ENCODE assay signal across 10 cellular contexts in the genomic region with DNA sequence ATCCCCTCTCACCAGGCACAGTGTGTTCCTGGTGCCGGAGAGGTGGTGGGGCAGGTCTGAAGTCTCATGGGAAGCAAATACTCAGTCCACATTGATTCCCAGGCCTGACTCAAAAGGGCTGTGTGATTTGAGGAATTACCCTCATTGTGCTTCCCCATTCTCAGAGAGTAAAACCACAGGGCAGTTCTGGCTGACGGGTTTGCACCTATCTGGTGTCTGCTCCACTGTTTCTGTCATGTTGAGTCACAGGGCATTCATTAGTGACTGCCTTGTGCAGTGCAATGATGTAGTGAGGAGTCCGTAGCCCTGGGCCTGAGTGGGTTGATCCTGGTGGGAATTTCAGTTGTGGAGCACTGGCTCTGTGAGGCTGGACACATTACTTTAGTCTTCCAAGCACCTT.
DNase-seq lines count a peak whose midpoint lies in the region; ATAC-seq, FAIRE-seq and TF ChIP-seq lines count a peak whose summit lies in the region.
"Had no signal": no experiment of that assay in that cellular context is flagged by ENCODE, and none has a peak within 500 bp of the region (broad histone marks: within the 10 kb centered on the region; RNA-seq: fewer than 3 reads in every experiment).

No MANE protein-coding gene starts in this region.

- H3K36me3 ChIP-seq in right lobe of liver (no peaks in the 10 kb centered on the region), HepG2 (replicated peaks in 1 of 2; ENCODE audit: control insufficient read depth in 1 of 2, insufficient read depth in 2 of 2, low read length in 2 of 2) (no peaks in the 10 kb centered on the region), upper lobe of right lung (no peaks in the 10 kb centered on the region), Karpas-422 (ENCODE audit: insufficient read depth, low read length) (no peaks in the 10 kb centered on the region)

- DNase-seq in right lobe of liver (no peak), HepG2 (ENCODE audit: low spot score) (no peak), SKM-1 treated with dmso at 0.1 percent for 144 hours (lab: John Stamatoyannopoulos, UW; ENCODE audit: unreplicated experiment) (peak; percentile 87), upper lobe of right lung (no peak), Karpas-422 (no peak), NCI-H524 treated with DMSO at 0.1 percent for 48 hours (lab: John Stamatoyannopoulos, UW) (no peak), NCI-H446 (lab: John Stamatoyannopoulos, UW) (no peak)

- no peak for TF ChIP-seq EP300 in HepG2 (IDR thresholded peaks at IDR 0.05; ENCODE audit: low read depth in 2 of 2, low read length in 2 of 2)
- TF ChIP-seq EP300 in HepG2 (CRISPR knock-in tag; IDR thresholded peaks at IDR 0.05; ENCODE audit: borderline replicate concordance) = no peak

- H3K4me1 ChIP-seq in right lobe of liver = no peaks in the 10 kb centered on the region
- H3K4me1 ChIP-seq in HepG2 (ENCODE audit: insufficient read depth, low read length) = no peaks in the 10 kb centered on the region
- no peaks in the 10 kb centered on the region for H3K4me1 ChIP-seq in upper lobe of right lung
- H3K4me1 ChIP-seq in Karpas-422 (ENCODE audit: low read length) = 0 out of 2 replicates have a peak, but pooled peaks cover 3% of the 10 kb centered on the region

- H3K27ac ChIP-seq in right lobe of liver (no peak overlapping the region), HepG2 (ENCODE audit: extremely low read length, insufficient read depth, low read length) (no peak overlapping the region), upper lobe of right lung (no peak overlapping the region), Karpas-422 (ENCODE audit: low read length) (no peak overlapping the region)

- H3K79me2 ChIP-seq in HepG2 (ENCODE audit: insufficient read depth, low read length) (no peaks in the 10 kb centered on the region), Karpas-422 (ENCODE audit: low read length) (no peaks in the 10 kb centered on the region)

- TF ChIP-seq CTCF in right lobe of liver (IDR thresholded peaks at IDR 0.05) = no peak
- TF ChIP-seq CTCF in HepG2 (CRISPR knock-in tag; IDR thresholded peaks at IDR 0.05) = no peak
- TF ChIP-seq CTCF in upper lobe of right lung (IDR thresholded peaks at IDR 0.05) = no peak

- no peak for FAIRE-seq in HepG2 (lab: Jason Lieb, UNC)
- FAIRE-seq: frontal cortex, K562 had no signal

- H3K27me3 ChIP-seq in right lobe of liver (no peaks in the 10 kb centered on the region), HepG2 (ENCODE audit: control insufficient read depth in 1 of 2, insufficient read depth in 2 of 2, low read length in 2 of 2) (peaks cover 0 to 3% of the 10 kb centered on the region in 2 experiments; a peak in 1 of 5 replicates), upper lobe of right lung (no peaks in the 10 kb centered on the region), Karpas-422 (ENCODE audit: low read length) (no peaks in the 10 kb centered on the region)

- 63% methylated on average over 2 of the region's 3 CpGs for WGBS in right lobe of liver (ENCODE audit: insufficient coverage, low coverage, low lambda C conversion rate, missing lambda C conversion rate)
- 11% methylated on average over 2 of the region's 3 CpGs for WGBS in HepG2 (ENCODE audit: low lambda C conversion rate)

- TF ChIP-seq RAD21 in HepG2 (CRISPR knock-in tag; IDR thresholded peaks at IDR 0.05) = no peak

- H3K9me2 ChIP-seq in Karpas-422 (replicated peaks; ENCODE audit: insufficient read depth, low read length) = no peaks in the 10 kb centered on the region

- POLR2A ChIA-PET in HepG2 (lab: Yijun Ruan, JAX) = no interaction called here

- peak; percentile 36 to 70 (median 50) for ATAC-seq in right lobe of liver
- no peak for ATAC-seq in HepG2
- ATAC-seq in HG03039 (IDR thresholded peaks at IDR 0.05; ENCODE audit: unreplicated experiment) = peak; percentile 91
- ATAC-seq in upper lobe of right lung = peak; percentile 90
- ATAC-seq: K562 had no signal

- H3K9me3 ChIP-seq in right lobe of liver (no peaks in the 10 kb centered on the region), HepG2 (ENCODE audit: low read length) (no peaks in the 10 kb centered on the region), upper lobe of right lung (no peaks in the 10 kb centered on the region), Karpas-422 (ENCODE audit: low read length) (no peaks in the 10 kb centered on the region)

- H4K20me1 ChIP-seq in HepG2 (ENCODE audit: insufficient read depth, low read length) (no peaks in the 10 kb centered on the region), Karpas-422 (ENCODE audit: insufficient read depth, low read depth, low read length) (no peaks in the 10 kb centered on the region)

- H3K4me2 ChIP-seq in HepG2 (ENCODE audit: low read depth, low read length) = no peak overlapping the region
- H3K4me2 ChIP-seq in Karpas-422 (ENCODE audit: low read depth, low read length, poor library complexity, severe bottlenecking) = no peak overlapping the region

- H3K9ac ChIP-seq in HepG2 (ENCODE audit: insufficient read depth, low read depth, low read length) (no peak overlapping the region), Karpas-422 (ENCODE audit: low read length) (no peak overlapping the region)

- intact Hi-C loops in right lobe of liver (cut with DNase I) (no loop called here), HepG2 (cut with micrococcal nuclease; ENCODE audit: unreplicated experiment) (no loop called here), upper lobe of right lung (cut with DNase I) (no loop called here)

- CTCF ChIA-PET in HepG2 (lab: Yijun Ruan, JAX; ENCODE audit: low intra/inter-chr PET ratio, low total read pairs) = no interaction called here

- in situ Hi-C loops in HepG2 (cut with HindIII; ENCODE audit: extremely low pct_ligation_motif_present, low pct_unique_long_range_greater_than_20kb) = no loop called here

- TF ChIP-seq POLR2A in right lobe of liver (IDR thresholded peaks at IDR 0.05) = no peak
- TF ChIP-seq POLR2A in HepG2 (IDR thresholded peaks at IDR 0.05; ENCODE audit: insufficient read depth in 1 of 2, low read depth in 2 of 2, low read length in 2 of 2) = no peak

- no peak overlapping the region for H2AFZ ChIP-seq in HepG2 (ENCODE audit: low read length)
- H2AFZ ChIP-seq in Karpas-422 (ENCODE audit: low read length) = no peak overlapping the region

- no TSS peak for BruUV-seq in HepG2 (replicated peaks; lab: Mats Ljungman, UMichigan)

- H3K4me3 ChIP-seq in right lobe of liver (no peak overlapping the region), HepG2 (replicated peaks in 1 of 3; ENCODE audit: insufficient read depth in 1 of 3, low read depth in 2 of 3, low read length in 3 of 3) (no peak overlapping the region), upper lobe of right lung (no peak overlapping the region), Karpas-422 (ENCODE audit: low read length) (no peak overlapping the region)
- H3K4me3 ChIP-seq: K562 had no signal

TF ChIP-seq in HepG2, 621 proteins besides CTCF, POLR2A, EP300 and RAD21:
- TF ChIP-seq ZNF431 (CRISPR knock-in tag; IDR thresholded peaks at IDR 0.05; ENCODE audit: borderline replicate concordance, low read depth) (no peak), TEAD3 (CRISPR knock-in tag; optimal IDR thresholded peaks at IDR 0.05; ENCODE audit: borderline replicate concordance) (no peak), MBNL3 (CRISPR knock-in tag; conservative IDR thresholded peaks at IDR 0.05) (no peak), ZSCAN29 (CRISPR knock-in tag; conservative IDR thresholded peaks at IDR 0.05) (no peak), TCF12 (IDR thresholded peaks at IDR 0.05) (no peak), TCF12 (CRISPR knock-in tag; IDR thresholded peaks at IDR 0.05) (no peak), KAT7 (CRISPR knock-in tag; IDR thresholded peaks at IDR 0.05; ENCODE audit: borderline replicate concordance) (no peak), ELF4 (CRISPR knock-in tag; IDR thresholded peaks at IDR 0.05; ENCODE audit: borderline replicate concordance) (no peak), ZBTB1 (CRISPR knock-in tag; IDR thresholded peaks at IDR 0.05; ENCODE audit: borderline replicate concordance) (no peak), SRY (CRISPR knock-in tag; IDR thresholded peaks at IDR 0.05) (no peak)
- TF ChIP-seq, protein P1, sequence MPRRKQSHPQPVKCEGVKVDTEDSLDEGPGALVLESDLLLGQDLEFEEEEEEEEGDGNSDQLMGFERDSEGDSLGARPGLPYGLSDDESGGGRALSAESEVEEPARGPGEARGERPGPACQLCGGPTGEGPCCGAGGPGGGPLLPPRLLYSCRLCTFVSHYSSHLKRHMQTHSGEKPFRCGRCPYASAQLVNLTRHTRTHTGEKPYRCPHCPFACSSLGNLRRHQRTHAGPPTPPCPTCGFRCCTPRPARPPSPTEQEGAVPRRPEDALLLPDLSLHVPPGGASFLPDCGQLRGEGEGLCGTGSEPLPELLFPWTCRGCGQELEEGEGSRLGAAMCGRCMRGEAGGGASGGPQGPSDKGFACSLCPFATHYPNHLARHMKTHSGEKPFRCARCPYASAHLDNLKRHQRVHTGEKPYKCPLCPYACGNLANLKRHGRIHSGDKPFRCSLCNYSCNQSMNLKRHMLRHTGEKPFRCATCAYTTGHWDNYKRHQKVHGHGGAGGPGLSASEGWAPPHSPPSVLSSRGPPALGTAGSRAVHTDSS (CRISPR knock-in tag; conservative IDR thresholded peaks at IDR 0.05) = no peak
